ENCODE assay signal across 1 cellular context in genomic region chr6:16698163-16698533, GRCh38.
TF ChIP-seq lines count a peak whose summit lies in the region.

No MANE protein-coding gene starts in this region.

TF ChIP-seq in IMR-90, 13 proteins besides CTCF, POLR2A, EP300 and RAD21:
- TF ChIP-seq CEBPB (IDR thresholded peaks at IDR 0.05; ENCODE audit: low read depth, low read length) (no peak), RFX5 (IDR thresholded peaks at IDR 0.05; ENCODE audit: low read depth, low read length) (no peak), NFE2L2 (IDR thresholded peaks at IDR 0.05; ENCODE audit: low read depth, low read length) (no peak), CHD1 (IDR thresholded peaks at IDR 0.05; ENCODE audit: low read depth, low read length) (no peak), BHLHE40 (IDR thresholded peaks at IDR 0.05; ENCODE audit: low read depth, low read length) (no peak), MAZ (IDR thresholded peaks at IDR 0.05; ENCODE audit: borderline replicate concordance, low read depth, low read length) (no peak), SMC3 (IDR thresholded peaks at IDR 0.05; ENCODE audit: low read depth, low read length) (no peak), RCOR1 (IDR thresholded peaks at IDR 0.05; ENCODE audit: insufficient replicate concordance, low read length) (no peak), FOS (IDR thresholded peaks at IDR 0.05; ENCODE audit: low read depth, low read length) (no peak), MAFK (IDR thresholded peaks at IDR 0.05; ENCODE audit: low read depth, low read length) (no peak), MXI1 (IDR thresholded peaks at IDR 0.05; ENCODE audit: borderline replicate concordance, low read depth, low read length) (no peak)
- TF ChIP-seq, protein P1, sequence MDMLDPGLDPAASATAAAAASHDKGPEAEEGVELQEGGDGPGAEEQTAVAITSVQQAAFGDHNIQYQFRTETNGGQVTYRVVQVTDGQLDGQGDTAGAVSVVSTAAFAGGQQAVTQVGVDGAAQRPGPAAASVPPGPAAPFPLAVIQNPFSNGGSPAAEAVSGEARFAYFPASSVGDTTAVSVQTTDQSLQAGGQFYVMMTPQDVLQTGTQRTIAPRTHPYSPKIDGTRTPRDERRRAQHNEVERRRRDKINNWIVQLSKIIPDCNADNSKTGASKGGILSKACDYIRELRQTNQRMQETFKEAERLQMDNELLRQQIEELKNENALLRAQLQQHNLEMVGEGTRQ (IDR thresholded peaks at IDR 0.05; ENCODE audit: low read depth, low read length), result no peak
- TF ChIP-seq, protein P2, sequence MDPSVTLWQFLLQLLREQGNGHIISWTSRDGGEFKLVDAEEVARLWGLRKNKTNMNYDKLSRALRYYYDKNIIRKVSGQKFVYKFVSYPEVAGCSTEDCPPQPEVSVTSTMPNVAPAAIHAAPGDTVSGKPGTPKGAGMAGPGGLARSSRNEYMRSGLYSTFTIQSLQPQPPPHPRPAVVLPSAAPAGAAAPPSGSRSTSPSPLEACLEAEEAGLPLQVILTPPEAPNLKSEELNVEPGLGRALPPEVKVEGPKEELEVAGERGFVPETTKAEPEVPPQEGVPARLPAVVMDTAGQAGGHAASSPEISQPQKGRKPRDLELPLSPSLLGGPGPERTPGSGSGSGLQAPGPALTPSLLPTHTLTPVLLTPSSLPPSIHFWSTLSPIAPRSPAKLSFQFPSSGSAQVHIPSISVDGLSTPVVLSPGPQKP (IDR thresholded peaks at IDR 0.05; ENCODE audit: borderline replicate concordance, low read depth, low read length), result no peak
